Comparison of ENCODE assay signal across 20 cellular contexts in the genomic region with DNA sequence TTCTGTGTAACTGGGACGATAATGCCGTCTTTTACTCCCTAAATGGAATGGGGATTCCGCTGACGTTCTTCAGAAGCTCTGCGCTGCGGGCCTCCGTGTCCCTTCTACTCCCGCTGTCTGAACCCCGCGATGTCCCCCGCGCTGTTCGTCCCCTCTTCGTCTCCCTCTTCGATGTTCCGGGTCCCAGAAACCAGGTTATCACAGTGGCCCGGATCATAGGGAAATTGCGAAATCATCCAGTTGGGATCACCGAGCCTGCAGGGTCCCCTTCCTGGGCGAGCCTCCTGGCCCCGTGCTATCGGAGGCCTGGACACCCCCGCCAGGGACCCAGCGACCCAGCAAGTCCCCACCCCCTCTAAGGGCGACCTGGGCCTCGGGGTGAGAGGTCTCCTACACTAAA.
"Had no signal": no experiment of that assay in that cellular context is flagged by ENCODE, and none has a peak within 500 bp of the region (broad histone marks: within the 10 kb centered on the region; RNA-seq: fewer than 3 reads in every experiment).

No MANE protein-coding gene starts in this region.

- ATAC-seq: activated CD4-positive, alpha-beta T cell treated with anti-CD3 and anti-CD28 coated beads for 36 hours; left ventricle myocardium superior had no signal

- H3K27me3 ChIP-seq: colonic mucosa, ovary had no signal

- H3K27ac Mint-ChIP-seq: activated CD4-positive, alpha-beta T cell treated with anti-CD3 and anti-CD28 coated beads for 36 hours; activated T-helper 1 cell treated with anti-CD3 and anti-CD28 coated beads, Interleukin-12 subunit alpha, Interleukin-12 subunit beta, Interleukin-2, Interleukin-4 antibody, amounts not matched to agents 30 ng/mL and 10 ng/mL and 1 ng/mL, durations not matched to agents 14 hours and 24 hours and 36 hours; nephron; T-helper 2 cell treated with Interferon-gamma antibody and Interleukin-4, amounts not matched to agents 5 μg/mL and 100 μg/mL, for 36 hours had no signal

- H3K9me3 ChIP-seq: colonic mucosa, neutrophil, prostate gland, spleen had no signal

- H3K4me3 Mint-ChIP-seq: activated CD4-positive, alpha-beta T cell treated with anti-CD3 and anti-CD28 coated beads for 36 hours; activated T-helper 1 cell treated with anti-CD3 and anti-CD28 coated beads, Interleukin-12 subunit alpha, Interleukin-12 subunit beta, Interleukin-2, Interleukin-4 antibody, amounts not matched to agents 30 ng/mL and 10 ng/mL and 1 ng/mL, durations not matched to agents 14 hours and 24 hours and 36 hours; nephron; T-helper 2 cell treated with Interferon-gamma antibody and Interleukin-4, amounts not matched to agents 5 μg/mL and 100 μg/mL, for 36 hours had no signal

- H3K4me3 ChIP-seq: colonic mucosa, ovary, prostate gland, spleen had no signal

- H3K36me3 ChIP-seq: colonic mucosa, neutrophil, ovary, prostate gland, spleen had no signal

- H3K4me1 ChIP-seq: colonic mucosa, prostate gland had no signal

- DNase-seq: activated CD4-positive, alpha-beta T cell treated with anti-CD3 and anti-CD28 coated beads for 36 hours; activated CD4-positive, CD25-positive, alpha-beta regulatory T cell; activated effector memory CD4-positive, alpha-beta T cell treated with anti-CD3 and anti-CD28 coated beads, Interleukin-2, amount 50 U/mL, for 16 hours; activated naive CD4-positive, alpha-beta T cell treated with anti-CD3 and anti-CD28 coated beads, Interleukin-2, amount 50 U/mL, for 16 hours; activated T-cell treated with anti-CD3 and anti-CD28 coated beads for 4 hours; colonic mucosa; effector CD8-positive, alpha-beta T cell; glutamatergic neuron; left ventricle myocardium superior; ovary; spleen; stimulated activated naive CD4-positive, alpha-beta T cell treated with Interleukin-2 at 50 U/mL for 16 hours; T-helper 1 cell; trophoblast cell had no signal

- H3K27ac ChIP-seq: colonic mucosa, epithelial cell of prostate, neutrophil, ovary, prostate gland, spleen had no signal
